Comparison of ENCODE assay signal across 18 cellular contexts in the genomic region with DNA sequence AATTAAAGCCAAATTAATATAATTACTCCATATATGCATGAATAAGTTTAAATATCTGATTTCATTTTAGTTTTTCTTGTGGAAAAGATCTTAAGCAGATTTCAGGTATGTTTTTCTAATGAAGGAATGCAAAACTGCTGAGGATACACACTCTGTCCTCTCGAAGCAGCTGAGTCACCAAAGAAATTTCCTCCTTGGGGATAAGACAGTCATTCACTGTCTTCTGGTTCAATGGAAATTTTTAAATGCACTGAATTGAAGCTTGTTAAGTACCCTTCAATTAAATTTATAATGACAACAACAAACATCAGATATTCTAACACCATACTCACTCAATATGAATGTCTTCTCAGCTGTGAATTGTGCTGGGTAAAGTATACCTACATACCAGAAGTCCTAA.
DNase-seq lines count a peak whose midpoint lies in the region; ATAC-seq and TF ChIP-seq lines count a peak whose summit lies in the region.
"Had no signal": no experiment of that assay in that cellular context is flagged by ENCODE, and none has a peak within 500 bp of the region (broad histone marks: within the 10 kb centered on the region; RNA-seq: fewer than 3 reads in every experiment).

No MANE protein-coding gene starts in this region.

- no peak overlapping the region for H3K4me3 ChIP-seq in heart left ventricle
- H3K4me3 ChIP-seq: colonic mucosa, gastroesophageal sphincter, left lung had no signal

- in situ Hi-C loops in ACHN (cut with HindIII; ENCODE audit: low pct_ligation_motif_present, low pct_unique_long_range_greater_than_20kb, low sequenced_read_pairs) = no loop called here

- peak; percentile 48 for DNase-seq in ACHN
- DNase-seq in M059J (ENCODE audit: low read depth) = peak; percentile 74
- no peak for DNase-seq in caudate nucleus (lab: John Stamatoyannopoulos, UW)
- DNase-seq in kidney glomerular epithelial cell (lab: John Stamatoyannopoulos, UW) = peak; percentile 45
- no peak for DNase-seq in activated T-helper 2 cell treated with anti-CD3 and anti-CD28 coated beads, Interferon-gamma antibody, Interleukin-2, Interleukin-4, amounts not matched to agents 10 μg/mL and 5 μg/mL and 100 μg/mL, durations not matched to agents 14 hours and 24 hours and 36 hours (ENCODE audit: low spot score)
- DNase-seq in heart left ventricle = no peak
- DNase-seq in cerebellar cortex (ENCODE audit: low spot score) = no peak
- DNase-seq in NCI-H774 (lab: John Stamatoyannopoulos, UW) = no peak
- DNase-seq: activated naive CD4-positive, alpha-beta T cell treated with Interleukin-2 at 50 U/mL for 16 hours; colonic mucosa; DMS79; left lung; NCI-H1092 treated with DMSO at 0.1 percent for 48 hours; NCI-H510A had no signal

- H3K27me3 ChIP-seq in heart left ventricle = no peaks in the 10 kb centered on the region
- H3K27me3 ChIP-seq: colonic mucosa, gastroesophageal sphincter, left lung had no signal

- H3K36me3 Mint-ChIP-seq in activated T-helper 2 cell treated with anti-CD3 and anti-CD28 coated beads, Interferon-gamma antibody, Interleukin-2, Interleukin-4, amounts not matched to agents 10 μg/mL and 5 μg/mL and 100 μg/mL, durations not matched to agents 14 hours and 24 hours and 36 hours (ENCODE audit: low read depth) = peaks cover 39% of the 10 kb centered on the region

- peaks cover 7% of the 10 kb centered on the region for H3K4me1 Mint-ChIP-seq in activated T-helper 2 cell treated with anti-CD3 and anti-CD28 coated beads, Interferon-gamma antibody, Interleukin-2, Interleukin-4, amounts not matched to agents 10 μg/mL and 5 μg/mL and 100 μg/mL, durations not matched to agents 14 hours and 24 hours and 36 hours (ENCODE audit: low read depth)
- H3K4me1 Mint-ChIP-seq: neural crest cell had no signal

- intact Hi-C loops in activated T-helper 2 cell treated with anti-CD3 and anti-CD28 coated beads, Interferon-gamma antibody, Interleukin-2, Interleukin-4, amounts not matched to agents 10 μg/mL and 5 μg/mL and 100 μg/mL, durations not matched to agents 14 hours and 24 hours and 36 hours (cut with micrococcal nuclease) = no loop called here
- intact Hi-C loops in heart left ventricle (cut with DNase I) = loop anchor here in 1 of 10 donors (10.0 kb wide), 1 partner anchor 99 kb away; no protein-coding TSS in a partner anchor

- H3K9me3 ChIP-seq in heart left ventricle = no peaks in the 10 kb centered on the region
- H3K9me3 ChIP-seq: colonic mucosa, gastroesophageal sphincter, left lung had no signal

- peaks cover 0 to 94% (median 83%) of the 10 kb centered on the region in 9 donors for H3K36me3 ChIP-seq in heart left ventricle

- no peak for ATAC-seq in heart left ventricle
- ATAC-seq: gastroesophageal sphincter, left lung, Right ventricle myocardium inferior had no signal

- H3K27ac ChIP-seq in caudate nucleus (ENCODE audit: low read depth, low read length) (peak overlapping the region; percentile 23), heart left ventricle (peak overlapping the region in 1 of 12 donors; percentile 4)
- H3K27ac ChIP-seq: colonic mucosa, gastroesophageal sphincter, left lung had no signal

- no peaks in the 10 kb centered on the region for H3K9me3 Mint-ChIP-seq in activated T-helper 2 cell treated with anti-CD3 and anti-CD28 coated beads, Interferon-gamma antibody, Interleukin-2, Interleukin-4, amounts not matched to agents 10 μg/mL and 5 μg/mL and 100 μg/mL, durations not matched to agents 14 hours and 24 hours and 36 hours
- H3K9me3 Mint-ChIP-seq: neural crest cell had no signal

- H3K27ac Mint-ChIP-seq in activated T-helper 2 cell treated with anti-CD3 and anti-CD28 coated beads, Interferon-gamma antibody, Interleukin-2, Interleukin-4, amounts not matched to agents 10 μg/mL and 5 μg/mL and 100 μg/mL, durations not matched to agents 14 hours and 24 hours and 36 hours = no peak overlapping the region
- H3K27ac Mint-ChIP-seq: B cell had no signal

- no peaks in the 10 kb centered on the region for H3K27me3 Mint-ChIP-seq in activated T-helper 2 cell treated with anti-CD3 and anti-CD28 coated beads, Interferon-gamma antibody, Interleukin-2, Interleukin-4, amounts not matched to agents 10 μg/mL and 5 μg/mL and 100 μg/mL, durations not matched to agents 14 hours and 24 hours and 36 hours (ENCODE audit: low read depth)
- H3K27me3 Mint-ChIP-seq: B cell had no signal

- WGBS in heart left ventricle, 4 donors = 63 to 78% (median 64%) methylated on average over 1 of the region's 1 CpG

- H3K4me3 Mint-ChIP-seq in activated T-helper 2 cell treated with anti-CD3 and anti-CD28 coated beads, Interferon-gamma antibody, Interleukin-2, Interleukin-4, amounts not matched to agents 10 μg/mL and 5 μg/mL and 100 μg/mL, durations not matched to agents 14 hours and 24 hours and 36 hours (ENCODE audit: low read depth) = no peak overlapping the region
- H3K4me3 Mint-ChIP-seq: B cell, neural crest cell had no signal

- peaks cover 0 to 12% (median 0%) of the 10 kb centered on the region in 12 donors for H3K4me1 ChIP-seq in heart left ventricle
- H3K4me1 ChIP-seq: colonic mucosa, gastroesophageal sphincter, left lung had no signal

- no peak for TF ChIP-seq POLR2A in heart left ventricle (IDR thresholded peaks at IDR 0.05)

- TF ChIP-seq CTCF in heart left ventricle (IDR thresholded peaks at IDR 0.05) = no peak

Comparison
In these comparisons a context has a peak if more than half of its experiments do, and no peak if none do; other contexts are left out.
1. DNase-seq: peak in ACHN (single experiment), M059J (single experiment) and kidney glomerular epithelial cell (single experiment); none in caudate nucleus (0 of 61), activated T-helper 2 cell treated with anti-CD3 and anti-CD28 coated beads, Interferon-gamma antibody, Interleukin-2, Interleukin-4, amounts not matched to agents 10 μg/mL and 5 μg/mL and 100 μg/mL, durations not matched to agents 14 hours and 24 hours and 36 hours (single experiment), heart left ventricle (0 of 5), cerebellar cortex (single experiment) and NCI-H774 (single experiment).